In genomic region chr20:25480797-25481196, GRCh38 we compare ENCODE assay signal across 9 cellular contexts.
"Had no signal": no experiment of that assay in that cellular context is flagged by ENCODE, and none has a peak within 500 bp of the region (broad histone marks: within the 10 kb centered on the region; RNA-seq: fewer than 3 reads in every experiment).

No MANE protein-coding gene starts in this region.

- H3K4me2 ChIP-seq: KMS-11 had no signal

- H3K36me3 ChIP-seq: HAP-1 had no signal

- DNase-seq: GM23248, GOT3, H7, HFFc6, KBM-7 had no signal

- FAIRE-seq: HTR-8/SVneo had no signal

- H3K9ac ChIP-seq: GM23248, KMS-11 had no signal

- H3K4me1 ChIP-seq: HAP-1 had no signal

- H3K9me3 ChIP-seq: HAP-1 had no signal

- ATAC-seq: HCT116 had no signal

- H3K4me3 ChIP-seq: GM23248, HAP-1 had no signal

- H2AFZ ChIP-seq: GM23248 had no signal

- H3K27ac ChIP-seq: GM23248, KMS-11 had no signal
